1 cellular context compared by ENCODE assay signal in the genomic region with DNA sequence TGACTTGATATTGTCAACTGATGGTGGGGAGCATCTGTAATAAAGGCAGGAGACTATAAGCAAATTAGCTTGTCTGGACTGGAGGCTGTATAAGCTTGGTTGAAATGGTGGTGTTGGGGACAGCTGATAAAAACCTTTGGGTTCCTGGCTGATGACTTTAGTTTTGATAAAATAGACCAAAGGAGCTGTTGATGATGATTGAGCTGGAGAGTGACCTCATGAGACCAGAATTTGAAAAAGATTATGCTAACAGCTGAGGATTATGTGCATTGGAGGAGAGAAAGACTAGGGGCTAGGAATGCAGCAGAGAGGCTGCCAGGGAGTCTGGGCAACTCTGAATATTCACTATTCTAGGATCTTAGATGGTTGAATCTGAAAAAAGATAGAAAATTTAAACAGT.
TF ChIP-seq lines count a peak whose summit lies in the region.

No MANE protein-coding gene starts in this region.

TF ChIP-seq in K562, 482 proteins besides CTCF, POLR2A, EP300 and RAD21 (continued from another document and continues in another):
- TF ChIP-seq, protein P1, sequence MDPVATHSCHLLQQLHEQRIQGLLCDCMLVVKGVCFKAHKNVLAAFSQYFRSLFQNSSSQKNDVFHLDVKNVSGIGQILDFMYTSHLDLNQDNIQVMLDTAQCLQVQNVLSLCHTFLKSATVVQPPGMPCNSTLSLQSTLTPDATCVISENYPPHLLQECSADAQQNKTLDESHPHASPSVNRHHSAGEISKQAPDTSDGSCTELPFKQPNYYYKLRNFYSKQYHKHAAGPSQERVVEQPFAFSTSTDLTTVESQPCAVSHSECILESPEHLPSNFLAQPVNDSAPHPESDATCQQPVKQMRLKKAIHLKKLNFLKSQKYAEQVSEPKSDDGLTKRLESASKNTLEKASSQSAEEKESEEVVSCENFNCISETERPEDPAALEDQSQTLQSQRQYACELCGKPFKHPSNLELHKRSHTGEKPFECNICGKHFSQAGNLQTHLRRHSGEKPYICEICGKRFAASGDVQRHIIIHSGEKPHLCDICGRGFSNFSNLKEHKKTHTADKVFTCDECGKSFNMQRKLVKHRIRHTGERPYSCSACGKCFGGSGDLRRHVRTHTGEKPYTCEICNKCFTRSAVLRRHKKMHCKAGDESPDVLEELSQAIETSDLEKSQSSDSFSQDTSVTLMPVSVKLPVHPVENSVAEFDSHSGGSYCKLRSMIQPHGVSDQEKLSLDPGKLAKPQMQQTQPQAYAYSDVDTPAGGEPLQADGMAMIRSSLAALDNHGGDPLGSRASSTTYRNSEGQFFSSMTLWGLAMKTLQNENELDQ (CRISPR knock-in tag; IDR thresholded peaks at IDR 0.05; ENCODE audit: borderline replicate concordance): no peak
- TF ChIP-seq NCOA2 (IDR thresholded peaks at IDR 0.05; ENCODE audit: partially characterized antibody in 2 of 2): no peak
- no peak for TF ChIP-seq THRA (IDR thresholded peaks at IDR 0.05)
- no peak for TF ChIP-seq KAT2B (IDR thresholded peaks at IDR 0.05; ENCODE audit: low read depth, low read length)
- TF ChIP-seq NUFIP1 (IDR thresholded peaks at IDR 0.05; ENCODE audit: partially characterized antibody): no peak
- TF ChIP-seq ARID2 (IDR thresholded peaks at IDR 0.05): no peak
- TF ChIP-seq ZNF124 (CRISPR knock-in tag; IDR thresholded peaks at IDR 0.05): no peak
- peak; percentile 96 for TF ChIP-seq CBFA2T3 (IDR thresholded peaks at IDR 0.05)
- no peak for TF ChIP-seq ZNF518B (CRISPR knock-in tag; IDR thresholded peaks at IDR 0.05)
- TF ChIP-seq ZNF140 (CRISPR knock-in tag; IDR thresholded peaks at IDR 0.05): no peak
- TF ChIP-seq CXXC5 (CRISPR knock-in tag; IDR thresholded peaks at IDR 0.05): no peak
- TF ChIP-seq ZNF668 (CRISPR knock-in tag; IDR thresholded peaks at IDR 0.05): no peak
- TF ChIP-seq ZFP30 (CRISPR knock-in tag; IDR thresholded peaks at IDR 0.05; ENCODE audit: borderline replicate concordance): no peak
- no peak for TF ChIP-seq ZEB2 (IDR thresholded peaks at IDR 0.05)
- TF ChIP-seq CC2D1A (IDR thresholded peaks at IDR 0.05): peak; percentile 82; the same call in 1 of the 2 replicates
- no peak for TF ChIP-seq KLF10 (CRISPR knock-in tag; IDR thresholded peaks at IDR 0.05)
- no peak for TF ChIP-seq DLX4 (CRISPR knock-in tag; IDR thresholded peaks at IDR 0.05)
- TF ChIP-seq HMGN3 (IDR thresholded peaks at IDR 0.05; ENCODE audit: borderline replicate concordance, extremely low read depth, insufficient read length, low read depth, low read length): no peak
- no peak for TF ChIP-seq ARID4B (CRISPR knock-in tag; IDR thresholded peaks at IDR 0.05)
- TF ChIP-seq FOXJ3 (CRISPR knock-in tag; IDR thresholded peaks at IDR 0.05): no peak
- TF ChIP-seq ZC3H11A (IDR thresholded peaks at IDR 0.05; ENCODE audit: low read depth, low read length): no peak
- no peak for TF ChIP-seq TCF7L2 (IDR thresholded peaks at IDR 0.05; ENCODE audit: low read depth, low read length)
- no peak for TF ChIP-seq USF1 (CRISPR knock-in tag; IDR thresholded peaks at IDR 0.05)
- TF ChIP-seq E2F4 (CRISPR knock-in tag; IDR thresholded peaks at IDR 0.05; ENCODE audit: low read depth): no peak
- no peak for TF ChIP-seq SPI1 (IDR thresholded peaks at IDR 0.05; ENCODE audit: borderline replicate concordance, low read depth, low read length)
- TF ChIP-seq MAZ (CRISPR knock-in tag; conservative IDR thresholded peaks at IDR 0.05 in 1 of 2, IDR thresholded peaks at IDR 0.05 in 1 of 2): no peak
- peak; percentile 76 to 82 for TF ChIP-seq KDM1A (IDR thresholded peaks at IDR 0.05)
- no peak for TF ChIP-seq PRMT5 (CRISPR knock-in tag; IDR thresholded peaks at IDR 0.05)
- no peak for TF ChIP-seq KLF13 (tag; IDR thresholded peaks at IDR 0.05; ENCODE audit: borderline replicate concordance, low read depth)
- TF ChIP-seq XRCC3 (IDR thresholded peaks at IDR 0.05): no peak
- TF ChIP-seq MCM7 (IDR thresholded peaks at IDR 0.05): no peak
- TF ChIP-seq, protein P2, sequence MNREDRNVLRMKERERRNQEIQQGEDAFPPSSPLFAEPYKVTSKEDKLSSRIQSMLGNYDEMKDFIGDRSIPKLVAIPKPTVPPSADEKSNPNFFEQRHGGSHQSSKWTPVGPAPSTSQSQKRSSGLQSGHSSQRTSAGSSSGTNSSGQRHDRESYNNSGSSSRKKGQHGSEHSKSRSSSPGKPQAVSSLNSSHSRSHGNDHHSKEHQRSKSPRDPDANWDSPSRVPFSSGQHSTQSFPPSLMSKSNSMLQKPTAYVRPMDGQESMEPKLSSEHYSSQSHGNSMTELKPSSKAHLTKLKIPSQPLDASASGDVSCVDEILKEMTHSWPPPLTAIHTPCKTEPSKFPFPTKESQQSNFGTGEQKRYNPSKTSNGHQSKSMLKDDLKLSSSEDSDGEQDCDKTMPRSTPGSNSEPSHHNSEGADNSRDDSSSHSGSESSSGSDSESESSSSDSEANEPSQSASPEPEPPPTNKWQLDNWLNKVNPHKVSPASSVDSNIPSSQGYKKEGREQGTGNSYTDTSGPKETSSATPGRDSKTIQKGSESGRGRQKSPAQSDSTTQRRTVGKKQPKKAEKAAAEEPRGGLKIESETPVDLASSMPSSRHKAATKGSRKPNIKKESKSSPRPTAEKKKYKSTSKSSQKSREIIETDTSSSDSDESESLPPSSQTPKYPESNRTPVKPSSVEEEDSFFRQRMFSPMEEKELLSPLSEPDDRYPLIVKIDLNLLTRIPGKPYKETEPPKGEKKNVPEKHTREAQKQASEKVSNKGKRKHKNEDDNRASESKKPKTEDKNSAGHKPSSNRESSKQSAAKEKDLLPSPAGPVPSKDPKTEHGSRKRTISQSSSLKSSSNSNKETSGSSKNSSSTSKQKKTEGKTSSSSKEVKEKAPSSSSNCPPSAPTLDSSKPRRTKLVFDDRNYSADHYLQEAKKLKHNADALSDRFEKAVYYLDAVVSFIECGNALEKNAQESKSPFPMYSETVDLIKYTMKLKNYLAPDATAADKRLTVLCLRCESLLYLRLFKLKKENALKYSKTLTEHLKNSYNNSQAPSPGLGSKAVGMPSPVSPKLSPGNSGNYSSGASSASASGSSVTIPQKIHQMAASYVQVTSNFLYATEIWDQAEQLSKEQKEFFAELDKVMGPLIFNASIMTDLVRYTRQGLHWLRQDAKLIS (CRISPR knock-in tag; IDR thresholded peaks at IDR 0.05): no peak
- TF ChIP-seq, protein P3, sequence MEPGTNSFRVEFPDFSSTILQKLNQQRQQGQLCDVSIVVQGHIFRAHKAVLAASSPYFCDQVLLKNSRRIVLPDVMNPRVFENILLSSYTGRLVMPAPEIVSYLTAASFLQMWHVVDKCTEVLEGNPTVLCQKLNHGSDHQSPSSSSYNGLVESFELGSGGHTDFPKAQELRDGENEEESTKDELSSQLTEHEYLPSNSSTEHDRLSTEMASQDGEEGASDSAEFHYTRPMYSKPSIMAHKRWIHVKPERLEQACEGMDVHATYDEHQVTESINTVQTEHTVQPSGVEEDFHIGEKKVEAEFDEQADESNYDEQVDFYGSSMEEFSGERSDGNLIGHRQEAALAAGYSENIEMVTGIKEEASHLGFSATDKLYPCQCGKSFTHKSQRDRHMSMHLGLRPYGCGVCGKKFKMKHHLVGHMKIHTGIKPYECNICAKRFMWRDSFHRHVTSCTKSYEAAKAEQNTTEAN (CRISPR knock-in tag; IDR thresholded peaks at IDR 0.05): no peak
- TF ChIP-seq ELF2 (CRISPR knock-in tag; IDR thresholded peaks at IDR 0.05): no peak
- TF ChIP-seq, protein P4, sequence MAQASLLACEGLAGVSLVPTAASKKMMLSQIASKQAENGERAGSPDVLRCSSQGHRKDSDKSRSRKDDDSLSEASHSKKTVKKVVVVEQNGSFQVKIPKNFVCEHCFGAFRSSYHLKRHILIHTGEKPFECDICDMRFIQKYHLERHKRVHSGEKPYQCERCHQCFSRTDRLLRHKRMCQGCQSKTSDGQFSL (CRISPR knock-in tag; IDR thresholded peaks at IDR 0.05): no peak
- TF ChIP-seq, protein P4 (tag; IDR thresholded peaks at IDR 0.05): no peak
